In genomic region chr12:101594700-101595099, GRCh38 we compare ENCODE assay signal across 3 cellular contexts.
A peak's percentile ranks its signal among the peaks of the same experiment; 100 is the strongest.
TF ChIP-seq lines count a peak whose summit lies in the region.

MYBPC1 (plus strand) TSS chr12:101594971; CDS start chr12:101595071, 100 bp downstream.

TF ChIP-seq in GM23338, 12 proteins besides CTCF, POLR2A, EP300 and RAD21 (continues in another document):
- TF ChIP-seq POLR2AphosphoS5 (IDR thresholded peaks at IDR 0.05; ENCODE audit: low read depth) (no peak), ZNF114 (CRISPR knock-in tag; IDR thresholded peaks at IDR 0.05) (no peak), ZNF462 (CRISPR knock-in tag; IDR thresholded peaks at IDR 0.05) (no peak), JUNB (IDR thresholded peaks at IDR 0.05; ENCODE audit: unreplicated experiment) (no peak), ETS1 (IDR thresholded peaks at IDR 0.05) (no peak)

TF ChIP-seq in HEK293, 187 proteins besides CTCF, POLR2A, EP300 and RAD21:
- TF ChIP-seq ZNF776 (tag by site-specific recombination; IDR thresholded peaks at IDR 0.05; ENCODE audit: borderline replicate concordance) (no peak), ZFP41 (tag by site-specific recombination; IDR thresholded peaks at IDR 0.05; ENCODE audit: borderline replicate concordance) (no peak), ZBTB17 (tag by site-specific recombination; IDR thresholded peaks at IDR 0.05) (peak; percentile 84), HOXA7 (CRISPR knock-in tag; IDR thresholded peaks at IDR 0.05; ENCODE audit: borderline replicate concordance) (no peak), ZNF155 (tag by site-specific recombination; IDR thresholded peaks at IDR 0.05) (no peak), PRDM1 (tag by site-specific recombination; IDR thresholded peaks at IDR 0.05) (peak; percentile 38; the same call in 1 of the 2 replicates), ZNF558 (tag by site-specific recombination; IDR thresholded peaks at IDR 0.05) (no peak), SCRT1 (tag by site-specific recombination; IDR thresholded peaks at IDR 0.05; ENCODE audit: borderline replicate concordance) (no peak), ZNF423 (tag by site-specific recombination; IDR thresholded peaks at IDR 0.05) (no peak)

TF ChIP-seq in H1, 55 proteins besides CTCF, POLR2A, EP300 and RAD21:
- TF ChIP-seq EZH2 (IDR thresholded peaks at IDR 0.05; ENCODE audit: low read depth, low read length, severe bottlenecking) (no peak), SP1 (IDR thresholded peaks at IDR 0.05; ENCODE audit: low read depth, low read length) (no peak), KDM4A (IDR thresholded peaks at IDR 0.05; ENCODE audit: low read depth, low read length, severe bottlenecking) (no peak), RBBP5 (IDR thresholded peaks at IDR 0.05; ENCODE audit: borderline replicate concordance, low read depth, low read length) (no peak), SIRT6 (IDR thresholded peaks at IDR 0.05; ENCODE audit: low read length) (no peak), KDM1A (IDR thresholded peaks at IDR 0.05; ENCODE audit: borderline replicate concordance, low read length) (no peak), HDAC6 (IDR thresholded peaks at IDR 0.05; ENCODE audit: low read depth, low read length) (no peak), YY1 (IDR thresholded peaks at IDR 0.05; ENCODE audit: low read depth, low read length) (no peak), CHD2 (IDR thresholded peaks at IDR 0.05; ENCODE audit: low read length) (no peak), BRCA1 (IDR thresholded peaks at IDR 0.05; ENCODE audit: low read depth, low read length) (no peak), JUN (IDR thresholded peaks at IDR 0.05; ENCODE audit: low read depth, low read length) (no peak), ASH2L (IDR thresholded peaks at IDR 0.05; ENCODE audit: low read length) (no peak), GABPA (IDR thresholded peaks at IDR 0.05; ENCODE audit: borderline replicate concordance, insufficient read depth, low read length) (no peak), SP4 (IDR thresholded peaks at IDR 0.05; ENCODE audit: low read length) (no peak), JUND (IDR thresholded peaks at IDR 0.05; ENCODE audit: low read length) (no peak), SUZ12 (IDR thresholded peaks at IDR 0.05; ENCODE audit: low read length) (no peak), MAX (IDR thresholded peaks at IDR 0.05) (no peak)
TF ChIP-seq in H1: peak in this region for 0.
